8 cellular contexts compared by ENCODE assay signal in the genomic region with DNA sequence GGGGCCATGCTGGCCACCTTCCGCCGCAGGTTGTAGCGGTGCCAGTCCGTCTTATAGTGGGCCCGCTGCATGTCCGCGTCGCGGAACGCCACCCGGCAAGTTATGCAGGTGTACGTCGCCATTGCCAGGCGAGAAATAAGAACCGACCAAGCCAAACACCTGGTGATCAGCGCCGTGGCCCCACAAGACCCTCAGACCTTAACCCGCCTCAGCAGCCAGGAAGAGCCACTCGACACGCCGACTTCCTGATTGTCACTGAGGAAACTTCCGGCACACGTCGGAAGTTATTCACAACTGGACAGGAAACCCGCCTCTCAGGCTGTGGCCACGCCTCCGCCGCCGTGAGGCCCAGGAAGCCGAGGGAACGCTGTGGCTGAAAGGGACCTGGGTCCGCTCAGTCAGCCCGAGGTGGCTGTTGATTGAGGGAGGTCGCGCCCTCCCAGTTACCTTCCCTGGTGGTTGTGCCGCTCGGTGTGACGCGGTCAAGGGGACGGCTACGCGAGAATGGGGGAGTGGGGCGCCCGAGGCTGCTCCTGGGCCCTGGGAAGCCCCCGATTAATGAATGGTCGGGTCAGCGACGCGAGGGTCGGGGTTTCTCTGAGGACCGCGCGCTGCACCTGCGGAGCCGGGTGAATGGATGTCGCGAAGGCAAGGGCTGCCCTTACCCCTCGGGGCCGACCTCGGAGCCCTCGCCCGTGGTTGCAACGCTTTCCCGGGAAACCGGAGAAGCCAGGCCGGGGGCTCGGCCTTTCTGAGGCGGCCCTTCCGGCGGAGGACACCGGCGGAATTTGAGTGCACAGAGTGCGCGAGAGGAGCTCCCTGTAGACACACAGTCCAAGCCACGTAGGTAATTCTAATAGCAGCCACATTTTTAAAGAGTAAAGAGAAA. TPM values are rescaled to one million over a fixed set of nuclear protein-coding genes. Genes with fewer than 3 reads are reported as not detected.
DNase-seq lines count a peak whose midpoint lies in the region; ATAC-seq and TF ChIP-seq lines count a peak whose summit lies in the region.

A gene with protein sequence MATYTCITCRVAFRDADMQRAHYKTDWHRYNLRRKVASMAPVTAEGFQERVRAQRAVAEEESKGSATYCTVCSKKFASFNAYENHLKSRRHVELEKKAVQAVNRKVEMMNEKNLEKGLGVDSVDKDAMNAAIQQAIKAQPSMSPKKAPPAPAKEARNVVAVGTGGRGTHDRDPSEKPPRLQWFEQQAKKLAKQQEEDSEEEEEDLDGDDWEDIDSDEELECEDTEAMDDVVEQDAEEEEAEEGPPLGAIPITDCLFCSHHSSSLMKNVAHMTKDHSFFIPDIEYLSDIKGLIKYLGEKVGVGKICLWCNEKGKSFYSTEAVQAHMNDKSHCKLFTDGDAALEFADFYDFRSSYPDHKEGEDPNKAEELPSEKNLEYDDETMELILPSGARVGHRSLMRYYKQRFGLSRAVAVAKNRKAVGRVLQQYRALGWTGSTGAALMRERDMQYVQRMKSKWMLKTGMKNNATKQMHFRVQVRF (minus strand): TSS at position 257 of the 889 bp plus-strand sequence. CDS start 135 bp downstream, at position 122.

- H3K27me3 ChIP-seq in ascending aorta (no peaks in the 10 kb centered on the region), right cardiac atrium (ENCODE audit: control insufficient read depth, insufficient read depth) (no peaks in the 10 kb centered on the region), uterus (no peaks in the 10 kb centered on the region)

- peaks cover 23 to 28% of the 10 kb centered on the region in 2 donors for H3K36me3 ChIP-seq in ascending aorta
- H3K36me3 ChIP-seq in uterus: no peaks in the 10 kb centered on the region

- H3K27ac Mint-ChIP-seq in T-helper 2 cell treated with Interferon-gamma antibody and Interleukin-4, amounts not matched to agents 5 μg/mL and 100 μg/mL, for 36 hours: peak within 1 kb of the TSS; percentile 92

- H3K27ac ChIP-seq in ascending aorta (peak within 1 kb of the TSS; percentile 74 to 86), right cardiac atrium (ENCODE audit: low read length) (peak within 1 kb of the TSS; percentile 81), uterus (peak within 1 kb of the TSS; percentile 67 to 77)

- WGBS in right cardiac atrium: under 1% methylated on average over 75 of the region's 75 CpGs

- peak within 1 kb of the TSS; percentile 73 to 91 for H3K4me3 ChIP-seq in ascending aorta
- peak within 1 kb of the TSS; percentile 77 for H3K4me3 ChIP-seq in right cardiac atrium (ENCODE audit: low read length)
- peak within 1 kb of the TSS; percentile 85 to 90 for H3K4me3 ChIP-seq in uterus

- TF ChIP-seq CTCF in ascending aorta (IDR thresholded peaks at IDR 0.05) (no peak), uterus (IDR thresholded peaks at IDR 0.05) (no peak)

- TF ChIP-seq POLR2A in uterus (IDR thresholded peaks at IDR 0.05): peak; percentile 16 to 71

- DNase-seq in NCI-H2029 (lab: John Stamatoyannopoulos, UW) (peak; percentile 91), ascending aorta (ENCODE audit: low spot score in 2 of 2) (peak; percentile 74 to 95), right cardiac atrium (peak; percentile 93 to 97 (median 95)), putamen (ENCODE audit: low spot score) (peak; percentile 92), uterus (peak; percentile 83 to 86)
- DNase-seq in T-helper 2 cell treated with Interferon-gamma antibody and Interleukin-4, amounts not matched to agents 5 μg/mL and 100 μg/mL, for 36 hours (ENCODE audit: low spot score): peak; percentile 91

- no peaks in the 10 kb centered on the region for H3K9me3 Mint-ChIP-seq in T-helper 2 cell treated with Interferon-gamma antibody and Interleukin-4, amounts not matched to agents 5 μg/mL and 100 μg/mL, for 36 hours

- peak within 1 kb of the TSS; percentile 89 for H3K4me3 Mint-ChIP-seq in T-helper 2 cell treated with Interferon-gamma antibody and Interleukin-4, amounts not matched to agents 5 μg/mL and 100 μg/mL, for 36 hours

- H3K36me3 Mint-ChIP-seq in T-helper 2 cell treated with Interferon-gamma antibody and Interleukin-4, amounts not matched to agents 5 μg/mL and 100 μg/mL, for 36 hours (ENCODE audit: low read depth): peaks cover 49% of the 10 kb centered on the region

- H3K4me1 Mint-ChIP-seq in T-helper 2 cell treated with Interferon-gamma antibody and Interleukin-4, amounts not matched to agents 5 μg/mL and 100 μg/mL, for 36 hours (ENCODE audit: low read depth): peaks cover 50% of the 10 kb centered on the region

- H3K4me1 ChIP-seq in ascending aorta: peaks cover 0 to 21% of the 10 kb centered on the region in 2 donors
- H3K4me1 ChIP-seq in right cardiac atrium (ENCODE audit: control insufficient read depth, insufficient read depth, low read length): peaks cover 5% of the 10 kb centered on the region
- H3K4me1 ChIP-seq in uterus: peaks cover 4 to 6% of the 10 kb centered on the region in 2 donors

- intact Hi-C loops in ascending aorta (cut with DNase I): no loop called here
- intact Hi-C loops in right cardiac atrium (cut with DNase I): loop anchor here in 1 of 4 donors (10.0 kb wide), 1 partner anchor 311 kb away; no protein-coding TSS in a partner anchor
- intact Hi-C loops in uterus (cut with DNase I; ENCODE audit: low total_unique reads): no loop called here

- ATAC-seq in GM18508 (IDR thresholded peaks at IDR 0.05; ENCODE audit: insufficient read depth, unreplicated experiment): peak; percentile 61
- peak; percentile 79 for ATAC-seq in HG02981 (IDR thresholded peaks at IDR 0.05; ENCODE audit: unreplicated experiment)
- ATAC-seq in right cardiac atrium: peak; percentile 94 to 98

- no peaks in the 10 kb centered on the region for H3K9me3 ChIP-seq in ascending aorta
- peaks cover 2% of the 10 kb centered on the region for H3K9me3 ChIP-seq in right cardiac atrium (ENCODE audit: control insufficient read depth, low read length)
- H3K9me3 ChIP-seq in uterus: no peaks in the 10 kb centered on the region

- no peaks in the 10 kb centered on the region for H3K27me3 Mint-ChIP-seq in T-helper 2 cell treated with Interferon-gamma antibody and Interleukin-4, amounts not matched to agents 5 μg/mL and 100 μg/mL, for 36 hours (ENCODE audit: low read depth)

RNA-seq across cellular contexts. Expression of the gene that starts here (rescaled TPM):
- total RNA-seq in ascending aorta (75.5 TPM), right cardiac atrium (10 to 100 TPM; 35.9 to 51.0 (median 40.2) TPM), uterus (10 to 100 TPM; 12.6 to 32.2 (median 14.8) TPM)
- 44.6 TPM for polyA plus RNA-seq in right cardiac atrium

Comparison
In these comparisons a context has a peak if more than half of its experiments do, and no peak if none do; other contexts are left out.
1. Peak in every context shown above with its lines: DNase-seq, ATAC-seq, H3K4me3 ChIP-seq and H3K27ac ChIP-seq.